ENCODE assay signal across 11 cellular contexts in genomic region chr20:53883098-53883762, GRCh38.
DNase-seq lines count a peak whose midpoint lies in the region; ATAC-seq and TF ChIP-seq lines count a peak whose summit lies in the region.
"Had no signal": no experiment of that assay in that cellular context is flagged by ENCODE, and none has a peak within 500 bp of the region (broad histone marks: within the 10 kb centered on the region; RNA-seq: fewer than 3 reads in every experiment).

No MANE protein-coding gene starts in this region.

- H3K4me1 Mint-ChIP-seq in endothelial cell (ENCODE audit: unreplicated experiment) = peaks cover 25% of the 10 kb centered on the region

- no peak for TF ChIP-seq CTCF in osteoblast (IDR thresholded peaks at IDR 0.05; ENCODE audit: extremely low read depth, low read depth, low read length)
- TF ChIP-seq CTCF in endothelial cell (IDR thresholded peaks at IDR 0.05; ENCODE audit: unreplicated experiment) = no peak

- ATAC-seq in HG02852 (IDR thresholded peaks at IDR 0.05; ENCODE audit: unreplicated experiment) = no peak

- H3K4me3 Mint-ChIP-seq in endothelial cell (ENCODE audit: unreplicated experiment) = no peak overlapping the region
- H3K4me3 Mint-ChIP-seq: B cell, H9 had no signal

- no peaks in the 10 kb centered on the region for H3K9me3 ChIP-seq in osteoblast (ENCODE audit: low read depth, low read length)
- H3K9me3 ChIP-seq: colonic mucosa had no signal

- no peak overlapping the region for H3K4me3 ChIP-seq in osteoblast (ENCODE audit: insufficient read depth, low read length)
- H3K4me3 ChIP-seq: colonic mucosa had no signal

- H3K27ac ChIP-seq in osteoblast (ENCODE audit: low read depth, low read length) = peak overlapping the region; percentile 66
- H3K27ac ChIP-seq: colonic mucosa had no signal

- H3K36me3 Mint-ChIP-seq in endothelial cell (ENCODE audit: low read depth, unreplicated experiment) = no peaks in the 10 kb centered on the region

- H3K36me3 ChIP-seq in osteoblast (ENCODE audit: insufficient read depth, low read length) = no peaks in the 10 kb centered on the region
- H3K36me3 ChIP-seq: colonic mucosa had no signal

- H4K20me1 ChIP-seq in osteoblast (ENCODE audit: insufficient read depth, low read length) = no peaks in the 10 kb centered on the region

- H3K79me2 ChIP-seq in osteoblast (ENCODE audit: insufficient read depth, low read length) = no peaks in the 10 kb centered on the region

- no peak overlapping the region for H3K4me2 ChIP-seq in osteoblast (ENCODE audit: insufficient read depth, low read length)

- peaks cover 2% of the 10 kb centered on the region for H3K9me3 Mint-ChIP-seq in endothelial cell (ENCODE audit: unreplicated experiment)
- H3K9me3 Mint-ChIP-seq: H9 had no signal

- H3K27me3 ChIP-seq in osteoblast (ENCODE audit: insufficient read depth, low read length) = no peaks in the 10 kb centered on the region
- H3K27me3 ChIP-seq: colonic mucosa had no signal

- H3K27me3 Mint-ChIP-seq in endothelial cell (ENCODE audit: unreplicated experiment) = peaks cover 3% of the 10 kb centered on the region
- H3K27me3 Mint-ChIP-seq: B cell had no signal

- no peak overlapping the region for H2AFZ ChIP-seq in osteoblast (ENCODE audit: low read length)

- DNase-seq in activated T-cell treated with anti-CD3 and anti-CD28 coated beads for 24 hours (ENCODE audit: low read depth) (peak; percentile 46), activated T-cell treated with anti-CD3 and anti-CD28 coated beads for 4 hours (no peak), LHCN-M2 (ENCODE audit: low read depth) (peak; percentile 92), osteoblast (ENCODE audit: insufficient read length, low spot score, missing footprints) (no peak), endothelial cell (ENCODE audit: low spot score) (no peak), dedifferentiated amniotic fluid mesenchymal stem cell (ENCODE audit: extremely low spot score) (no peak)
- DNase-seq in activated T-cell treated with anti-CD3 and anti-CD28 coated beads, Interleukin-2, amount 50 U/mL, for 48 hours = peak; percentile 41 to 54
- DNase-seq: colonic mucosa, H9 had no signal

- no peak overlapping the region for H3K27ac Mint-ChIP-seq in endothelial cell (ENCODE audit: unreplicated experiment)
- H3K27ac Mint-ChIP-seq: B cell had no signal

- peaks cover 7% of the 10 kb centered on the region for H3K4me1 ChIP-seq in osteoblast (ENCODE audit: insufficient read depth, low read length)
- H3K4me1 ChIP-seq: colonic mucosa had no signal

Comparison
In these comparisons a context has a peak if more than half of its experiments do, and no peak if none do; other contexts are left out.
1. DNase-seq: peak in activated T-cell treated with anti-CD3 and anti-CD28 coated beads for 24 hours (single experiment), LHCN-M2 (single experiment) and activated T-cell treated with anti-CD3 and anti-CD28 coated beads, Interleukin-2, amount 50 U/mL, for 48 hours (2 of 2); none in activated T-cell treated with anti-CD3 and anti-CD28 coated beads for 4 hours (single experiment), osteoblast (single experiment), endothelial cell (single experiment) and dedifferentiated amniotic fluid mesenchymal stem cell (single experiment).